Comparison of ENCODE assay signal across 25 cellular contexts in genomic region chr9:87824886-87825285, GRCh38. TPM values are rescaled to one million over a fixed set of nuclear protein-coding genes. Genes with fewer than 3 reads are reported as not detected.
DNase-seq lines count a peak whose midpoint lies in the region; ATAC-seq and TF ChIP-seq lines count a peak whose summit lies in the region.
"Had no signal": no experiment of that assay in that cellular context is flagged by ENCODE, and none has a peak within 500 bp of the region (broad histone marks: within the 10 kb centered on the region; RNA-seq: fewer than 3 reads in every experiment).

No MANE protein-coding gene starts in this region.

- peaks cover 31% of the 10 kb centered on the region for H3K27me3 Mint-ChIP-seq in T-helper 17 cell

- H3K36me3 Mint-ChIP-seq in T-helper 17 cell (ENCODE audit: low read depth) = no peaks in the 10 kb centered on the region
- H3K36me3 Mint-ChIP-seq: CD14-positive monocyte; CD4-positive, alpha-beta memory T cell; CD4-positive, CD25-positive, alpha-beta regulatory T cell had no signal

- peak; percentile 13 for ATAC-seq in omental fat pad (ENCODE audit: low FRiP score)
- ATAC-seq in T-helper 17 cell = no peak
- ATAC-seq: GM12878 had no signal

- H3K4me3 Mint-ChIP-seq in T-helper 17 cell = no peak overlapping the region
- H3K4me3 Mint-ChIP-seq: CD14-positive monocyte; CD4-positive, alpha-beta memory T cell; CD4-positive, CD25-positive, alpha-beta regulatory T cell; CD8-positive, alpha-beta memory T cell had no signal

- DNase-seq in islet precursor cell (peak; percentile 46), omental fat pad (ENCODE audit: low spot score) (no peak), T-helper 17 cell (no peak), H4 (ENCODE audit: low spot score) (no peak), SHP77 treated with DMSO at 0.1 percent for 48 hours (lab: John Stamatoyannopoulos, UW) (no peak)
- DNase-seq: 8988T; ACHN; BE2C; C1 segment of cervical spinal cord; CD4-positive, alpha-beta memory T cell; CD4-positive, CD25-positive, alpha-beta regulatory T cell; CD8-positive, alpha-beta memory T cell; COR-L47; DMS 273 treated with DMSO at 0.1 percent for 48 hours; DMS153; DMS53; DMS79; DND-41; EL; GDM1 had no signal

- H3K9me3 ChIP-seq in T-helper 17 cell (ENCODE audit: control insufficient read depth, low read length, poor library complexity, severe bottlenecking) = no peaks in the 10 kb centered on the region
- H3K9me3 ChIP-seq: BE2C had no signal

- H3K4me1 Mint-ChIP-seq in T-helper 17 cell = no peaks in the 10 kb centered on the region
- H3K4me1 Mint-ChIP-seq: CD14-positive monocyte; CD8-positive, alpha-beta memory T cell had no signal

- no peak overlapping the region for H3K27ac Mint-ChIP-seq in T-helper 17 cell
- H3K27ac Mint-ChIP-seq: CD14-positive monocyte; CD4-positive, alpha-beta memory T cell; CD4-positive, CD25-positive, alpha-beta regulatory T cell; CD8-positive, alpha-beta memory T cell had no signal

- no peak for TF ChIP-seq CTCF in omental fat pad (IDR thresholded peaks at IDR 0.05)

RNA-seq across cellular contexts. Expression of gene SPATA31E1, which starts 57.8 kb away (rescaled TPM):
- total RNA-seq in omental fat pad (not detected), T-helper 17 cell (not detected)
- not detected in 2 replicates for total RNA-seq in H4 (2014; rRNA removed; shearing (Covaris generic))
- total RNA-seq: A673; CD4-positive, alpha-beta memory T cell; CD4-positive, CD25-positive, alpha-beta regulatory T cell; CD8-positive, alpha-beta memory T cell; Daoy; G401; GM12878 had no signal
